8 cellular contexts compared by ENCODE assay signal in the genomic region with DNA sequence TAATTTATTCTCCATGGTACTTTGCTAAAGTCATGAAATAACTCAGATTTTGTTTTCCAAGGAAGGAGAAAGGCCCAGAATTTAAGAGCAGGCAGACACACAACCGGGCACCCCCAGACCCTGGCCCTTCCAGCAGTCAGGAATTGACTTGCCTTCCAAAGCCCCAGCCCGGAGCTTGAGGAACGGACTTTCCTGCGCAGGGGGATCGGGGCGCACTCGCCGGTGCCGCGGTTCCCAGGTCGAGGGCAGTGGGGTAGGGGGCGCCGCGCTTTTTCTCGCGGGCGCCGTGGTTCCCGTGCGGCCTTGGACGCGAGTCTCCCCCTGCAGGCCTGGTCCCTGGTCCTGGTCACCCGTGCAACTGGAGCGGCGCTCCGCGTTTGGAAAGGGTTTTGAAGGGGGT. TPM values are rescaled to one million over a fixed set of nuclear protein-coding genes. Genes with fewer than 3 reads are reported as not detected.
A peak's percentile ranks its signal among the peaks of the same experiment; 100 is the strongest.
DNase-seq lines count a peak whose midpoint lies in the region; ATAC-seq and TF ChIP-seq lines count a peak whose summit lies in the region.

No MANE protein-coding gene starts in this region.

- no peaks in the 10 kb centered on the region for H3K9me3 ChIP-seq in adipocyte (ENCODE audit: control insufficient read depth, low read length)

- POLR2A ChIA-PET in BJ (lab: Charles Lee): no interaction called here

- peak; percentile 50 for TF ChIP-seq CTCF in BJ (IDR thresholded peaks at IDR 0.05; ENCODE audit: insufficient read depth, low read depth, low read length)
- TF ChIP-seq CTCF in HFF-Myc (IDR thresholded peaks at IDR 0.05; ENCODE audit: low read depth, low read length, missing control alignments): peak; percentile 36

- no peaks in the 10 kb centered on the region for H3K9me3 Mint-ChIP-seq in immature natural killer cell
- no peaks in the 10 kb centered on the region for H3K9me3 Mint-ChIP-seq in stimulated activated naive CD8-positive, alpha-beta T cell treated with anti-CD3 and anti-CD28 coated beads, Interleukin-15, amount 100 ng/mL, for 72 hours

- H3K36me3 Mint-ChIP-seq in immature natural killer cell: no peaks in the 10 kb centered on the region

- H3K9ac ChIP-seq in adipocyte (ENCODE audit: low read length): peak overlapping the region; percentile 94

- H3K36me3 ChIP-seq in BJ (ENCODE audit: control insufficient read depth, insufficient read depth, low read length) (0 out of 2 replicates have a peak, but pooled peaks cover 1% of the 10 kb centered on the region), adipocyte (ENCODE audit: control insufficient read depth, insufficient read depth, low read length, severe bottlenecking) (no peaks in the 10 kb centered on the region)

- ATAC-seq in stimulated activated naive CD8-positive, alpha-beta T cell treated with anti-CD3 and anti-CD28 coated beads, Interleukin-15, amount 100 ng/mL, for 72 hours: no peak
- ATAC-seq in HG03469 (IDR thresholded peaks at IDR 0.05; ENCODE audit: unreplicated experiment) (no peak), GM18858 (IDR thresholded peaks at IDR 0.05; ENCODE audit: unreplicated experiment) (no peak)

- CTCF ChIA-PET in BJ (lab: Yijun Ruan, JAX): no interaction called here

- H3K27me3 ChIP-seq in BJ (ENCODE audit: control insufficient read depth, insufficient read depth, low read length): no peaks in the 10 kb centered on the region
- no peaks in the 10 kb centered on the region for H3K27me3 ChIP-seq in adipocyte (replicated peaks; ENCODE audit: control insufficient read depth, insufficient read depth, low read length)

- H3K4me3 ChIP-seq in BJ (ENCODE audit: low read depth, low read length) (peak overlapping the region; percentile 76), HFF-Myc (replicated peaks; ENCODE audit: low read depth, low read length) (peak overlapping the region; percentile 74), adipocyte (ENCODE audit: low read length) (peak overlapping the region; percentile 95)

- H3K27me3 Mint-ChIP-seq in immature natural killer cell (ENCODE audit: low read depth in 3 of 3): peaks cover 11 to 29% (median 24%) of the 10 kb centered on the region in 3 donors
- no peaks in the 10 kb centered on the region for H3K27me3 Mint-ChIP-seq in stimulated activated naive CD8-positive, alpha-beta T cell treated with anti-CD3 and anti-CD28 coated beads, Interleukin-15, amount 100 ng/mL, for 72 hours

- H3K27ac Mint-ChIP-seq in immature natural killer cell: peak overlapping the region; percentile 78 to 94 (median 86)
- H3K27ac Mint-ChIP-seq in stimulated activated naive CD8-positive, alpha-beta T cell treated with anti-CD3 and anti-CD28 coated beads, Interleukin-15, amount 100 ng/mL, for 72 hours: peak overlapping the region; percentile 78 to 89

- peaks cover 14% of the 10 kb centered on the region for H3K4me1 ChIP-seq in adipocyte (ENCODE audit: control insufficient read depth, insufficient read depth, low read length)

- H3K4me1 Mint-ChIP-seq in immature natural killer cell: peaks cover 43 to 63% of the 10 kb centered on the region in 2 donors
- H3K4me1 Mint-ChIP-seq in stimulated activated naive CD8-positive, alpha-beta T cell treated with anti-CD3 and anti-CD28 coated beads, Interleukin-15, amount 100 ng/mL, for 72 hours: peaks cover 57% of the 10 kb centered on the region

- H3K4me3 Mint-ChIP-seq in immature natural killer cell: peak overlapping the region; percentile 80 to 91 (median 85)
- H3K4me3 Mint-ChIP-seq in stimulated activated naive CD8-positive, alpha-beta T cell treated with anti-CD3 and anti-CD28 coated beads, Interleukin-15, amount 100 ng/mL, for 72 hours: peak overlapping the region; percentile 84 to 85

- DNase-seq in BJ (ENCODE audit: low read depth): no peak
- no peak for DNase-seq in HFF-Myc (ENCODE audit: extremely low read depth, low read depth)
- peak; percentile 9 for DNase-seq in adipocyte (ENCODE audit: low read depth)
- DNase-seq in immature natural killer cell: peak in 1 of 3 donors; percentile 15
- DNase-seq in stimulated activated naive CD8-positive, alpha-beta T cell treated with anti-CD3 and anti-CD28 coated beads, Interleukin-15, amount 100 ng/mL, for 72 hours: no peak
- DNase-seq in SK-N-DZ (ENCODE audit: low spot score): no peak

RNA-seq across cellular contexts. Expression of gene ZNF236, which starts 1.2 kb away (rescaled TPM):
- polyA plus RNA-seq in BJ (2011; rRNA removed): 4.5 and 5.1 TPM in 2 replicates
- 17.1 and 21.6 TPM in 2 replicates for polyA minus RNA-seq in BJ (2011; rRNA and poly(A)+ RNA removed)
- polyA plus RNA-seq in immature natural killer cell: 10 to 100 TPM in 1 of 3 donors, 1 to 10 TPM in 2; 2.2 to 11.5 (median 3.4) TPM
- polyA plus RNA-seq in SK-N-DZ (2014; cell fraction: cytosol; rRNA removed): 2.7 and 2.8 TPM in 2 replicates
- 7.2 and 28.1 TPM in 2 replicates for polyA plus RNA-seq in SK-N-DZ (2014; cell fraction: nucleus; rRNA removed)
